ENCODE assay signal across 14 cellular contexts in genomic region chr3:20669184-20669583, GRCh38.
DNase-seq lines count a peak whose midpoint lies in the region; ATAC-seq and TF ChIP-seq lines count a peak whose summit lies in the region.
"Had no signal": no experiment of that assay in that cellular context is flagged by ENCODE, and none has a peak within 500 bp of the region (broad histone marks: within the 10 kb centered on the region; RNA-seq: fewer than 3 reads in every experiment).

No MANE protein-coding gene starts in this region.

- H3K4me2 ChIP-seq in BLaER1 (peak overlapping the region; percentile 1; the same call in 1 of the 2 replicates), osteoblast (ENCODE audit: insufficient read depth, low read length) (no peak overlapping the region)

- H3K27me3 Mint-ChIP-seq in T-helper 2 cell treated with Interferon-gamma antibody and Interleukin-4, amounts not matched to agents 5 μg/mL and 100 μg/mL, for 36 hours (ENCODE audit: low read depth): no peaks in the 10 kb centered on the region
- no peaks in the 10 kb centered on the region for H3K27me3 Mint-ChIP-seq in MCF 10A (ENCODE audit: insufficient read depth, unreplicated experiment)
- no peaks in the 10 kb centered on the region for H3K27me3 Mint-ChIP-seq in natural killer cell (ENCODE audit: low read depth in 2 of 2)
- H3K27me3 Mint-ChIP-seq: stimulated activated naive CD8-positive, alpha-beta T cell treated with anti-CD3 and anti-CD28 coated beads, Interleukin-15, Interleukin-2, amounts not matched to agents 100 ng/mL and 50 ng/mL, for 24 hours had no signal

- no peaks in the 10 kb centered on the region for H3K79me2 ChIP-seq in osteoblast (ENCODE audit: insufficient read depth, low read length)

- DNase-seq in RPMI7951 (ENCODE audit: low read depth) (peak; percentile 24), fibroblast of the aortic adventitia (ENCODE audit: low read depth) (peak; percentile 66), osteoblast (ENCODE audit: insufficient read length, low spot score, missing footprints) (no peak), MCF 10A (ENCODE audit: unreplicated experiment) (no peak), natural killer cell (no peak), cortex of kidney (lab: John Stamatoyannopoulos, UW) (no peak)
- DNase-seq in T-helper 2 cell treated with Interferon-gamma antibody and Interleukin-4, amounts not matched to agents 5 μg/mL and 100 μg/mL, for 36 hours (ENCODE audit: low spot score): no peak
- DNase-seq: ACHN; activated CD4-positive, alpha-beta T cell treated with anti-CD3 and anti-CD28 coated beads for 4 hours had no signal

- intact Hi-C loops in MCF 10A (cut with micrococcal nuclease) (no loop called here), natural killer cell (cut with micrococcal nuclease) (no loop called here)

- no peak overlapping the region for H3K4me3 Mint-ChIP-seq in T-helper 2 cell treated with Interferon-gamma antibody and Interleukin-4, amounts not matched to agents 5 μg/mL and 100 μg/mL, for 36 hours
- H3K4me3 Mint-ChIP-seq in MCF 10A (ENCODE audit: unreplicated experiment) (no peak overlapping the region), natural killer cell (no peak overlapping the region)
- H3K4me3 Mint-ChIP-seq: neural crest cell; stimulated activated naive CD8-positive, alpha-beta T cell treated with anti-CD3 and anti-CD28 coated beads, Interleukin-15, Interleukin-2, amounts not matched to agents 100 ng/mL and 50 ng/mL, for 24 hours had no signal

- POLR2A ChIA-PET in MCF 10A (lab: Yijun Ruan, JAX): interaction anchor here (0.9 kb wide), 1 partner anchor 82 kb away, joined by 3 read pairs; no protein-coding TSS in a partner anchor

- TF ChIP-seq CTCF in fibroblast of the aortic adventitia (IDR thresholded peaks at IDR 0.05; ENCODE audit: insufficient read depth, low read length) (no peak), osteoblast (IDR thresholded peaks at IDR 0.05; ENCODE audit: extremely low read depth, low read depth, low read length) (no peak), MCF 10A (IDR thresholded peaks at IDR 0.05; ENCODE audit: unreplicated experiment) (no peak), natural killer cell (IDR thresholded peaks at IDR 0.05) (no peak)

- BruUV-seq in MCF 10A (replicated peaks; lab: Mats Ljungman, UMichigan): no TSS peak

- peaks cover 9% of the 10 kb centered on the region for H3K9me3 Mint-ChIP-seq in T-helper 2 cell treated with Interferon-gamma antibody and Interleukin-4, amounts not matched to agents 5 μg/mL and 100 μg/mL, for 36 hours
- H3K9me3 Mint-ChIP-seq in MCF 10A (ENCODE audit: unreplicated experiment): no peaks in the 10 kb centered on the region
- H3K9me3 Mint-ChIP-seq in natural killer cell: peaks cover 19 to 38% of the 10 kb centered on the region in 2 donors
- H3K9me3 Mint-ChIP-seq: neural crest cell had no signal

- H3K36me3 Mint-ChIP-seq in T-helper 2 cell treated with Interferon-gamma antibody and Interleukin-4, amounts not matched to agents 5 μg/mL and 100 μg/mL, for 36 hours (ENCODE audit: low read depth): no peaks in the 10 kb centered on the region
- H3K36me3 Mint-ChIP-seq in MCF 10A (ENCODE audit: insufficient read depth, unreplicated experiment) (no peaks in the 10 kb centered on the region), natural killer cell (peaks cover 22% of the 10 kb centered on the region)

- H3K4me1 Mint-ChIP-seq in T-helper 2 cell treated with Interferon-gamma antibody and Interleukin-4, amounts not matched to agents 5 μg/mL and 100 μg/mL, for 36 hours (ENCODE audit: low read depth): no peaks in the 10 kb centered on the region
- H3K4me1 Mint-ChIP-seq in MCF 10A (ENCODE audit: insufficient read depth, unreplicated experiment) (no peaks in the 10 kb centered on the region), natural killer cell (no peaks in the 10 kb centered on the region)
- H3K4me1 Mint-ChIP-seq: neural crest cell had no signal

- no peak for ATAC-seq in natural killer cell
- ATAC-seq: activated naive CD4-positive, alpha-beta T cell treated with anti-CD3 and anti-CD28 coated beads, Interleukin-2, amount 50 U/mL, for 72 hours had no signal

- H3K9ac ChIP-seq in BLaER1: no peak overlapping the region

- H3K4me3 ChIP-seq in BLaER1 (no peak overlapping the region), fibroblast of the aortic adventitia (ENCODE audit: low read depth, low read length) (no peak overlapping the region), osteoblast (ENCODE audit: insufficient read depth, low read length) (no peak overlapping the region)
- H3K4me3 ChIP-seq: skin epidermis had no signal

- no peaks in the 10 kb centered on the region for H3K36me3 ChIP-seq in BLaER1
- no peaks in the 10 kb centered on the region for H3K36me3 ChIP-seq in osteoblast (ENCODE audit: insufficient read depth, low read length)

- CTCF ChIA-PET in MCF 10A (lab: Yijun Ruan, JAX): interaction anchor here (0.6 kb wide), 1 partner anchor 257 kb away, joined by 4 read pairs; no protein-coding TSS in a partner anchor

- no peaks in the 10 kb centered on the region for H4K20me1 ChIP-seq in BLaER1
- H4K20me1 ChIP-seq in osteoblast (ENCODE audit: insufficient read depth, low read length): no peaks in the 10 kb centered on the region

- H3K27me3 ChIP-seq in BLaER1 (no peaks in the 10 kb centered on the region), osteoblast (ENCODE audit: insufficient read depth, low read length) (no peaks in the 10 kb centered on the region)

- no peaks in the 10 kb centered on the region for H3K9me3 ChIP-seq in BLaER1
- H3K9me3 ChIP-seq in osteoblast (ENCODE audit: low read depth, low read length): peaks cover 2% of the 10 kb centered on the region

- H3K4me1 ChIP-seq in BLaER1 (peaks cover 8% of the 10 kb centered on the region; the same call in 1 of the 2 replicates), osteoblast (ENCODE audit: insufficient read depth, low read length) (no peaks in the 10 kb centered on the region)

- H3K27ac Mint-ChIP-seq in T-helper 2 cell treated with Interferon-gamma antibody and Interleukin-4, amounts not matched to agents 5 μg/mL and 100 μg/mL, for 36 hours: no peak overlapping the region
- no peak overlapping the region for H3K27ac Mint-ChIP-seq in MCF 10A (ENCODE audit: low read depth, unreplicated experiment)
- H3K27ac Mint-ChIP-seq in natural killer cell: no peak overlapping the region
- H3K27ac Mint-ChIP-seq: activated naive CD4-positive, alpha-beta T cell treated with anti-CD3 and anti-CD28 coated beads, Interleukin-2, amount 50 U/mL, for 72 hours; stimulated activated naive CD8-positive, alpha-beta T cell treated with anti-CD3 and anti-CD28 coated beads, Interleukin-15, Interleukin-2, amounts not matched to agents 100 ng/mL and 50 ng/mL, for 24 hours had no signal

- H3K27ac ChIP-seq in BLaER1: no peak overlapping the region
- H3K27ac ChIP-seq in osteoblast (ENCODE audit: low read depth, low read length): no peak overlapping the region
- H3K27ac ChIP-seq: skin epidermis had no signal

- peak overlapping the region; percentile 39 for H2AFZ ChIP-seq in osteoblast (ENCODE audit: low read length)

Comparison
In these comparisons a context has a peak if more than half of its experiments do, and no peak if none do; other contexts are left out.
1. DNase-seq: peak in RPMI7951 (single experiment) and fibroblast of the aortic adventitia (single experiment); none in osteoblast (single experiment), T-helper 2 cell treated with Interferon-gamma antibody and Interleukin-4, amounts not matched to agents 5 μg/mL and 100 μg/mL, for 36 hours (single experiment), MCF 10A (single experiment), natural killer cell (single experiment) and cortex of kidney (single experiment).